ENCODE assay signal across 14 cellular contexts in genomic region chr16:30004424-30004776, GRCh38. TPM values are rescaled to one million over a fixed set of nuclear protein-coding genes. Genes with fewer than 3 reads are reported as not detected.
DNase-seq lines count a peak whose midpoint lies in the region; ATAC-seq and TF ChIP-seq lines count a peak whose summit lies in the region.
"Had no signal": no experiment of that assay in that cellular context is flagged by ENCODE, and none has a peak within 500 bp of the region (broad histone marks: within the 10 kb centered on the region; RNA-seq: fewer than 3 reads in every experiment).

No MANE protein-coding gene starts in this region.

- intact Hi-C loops in mucosa of descending colon (cut with DNase I, micrococcal nuclease): no loop called here

- H3K36me3 ChIP-seq in H7 (replicated peaks; ENCODE audit: control insufficient read depth, insufficient read depth, low read length): peaks cover 2% of the 10 kb centered on the region
- H3K36me3 ChIP-seq in mucosa of descending colon (ENCODE audit: low read depth): no peaks in the 10 kb centered on the region

- H3K4me3 ChIP-seq in H7 (ENCODE audit: insufficient read depth, low read depth, low read length): no peak overlapping the region
- H3K4me3 ChIP-seq in mucosa of descending colon: no peak overlapping the region
- H3K4me3 ChIP-seq: lung had no signal

- no peak for TF ChIP-seq CTCF in mucosa of descending colon (IDR thresholded peaks at IDR 0.05)

- peak; percentile 42 to 76 for DNase-seq in SHP77 (lab: John Stamatoyannopoulos, UW)
- no peak for DNase-seq in SHP77 treated with DMSO at 0.1 percent for 48 hours (lab: John Stamatoyannopoulos, UW)
- peak; percentile 71 for DNase-seq in H7
- peak; percentile 98 for DNase-seq in NCI-H510A treated with DMSO at 0.1 percent for 48 hours (lab: John Stamatoyannopoulos, UW)
- DNase-seq in mucosa of descending colon: no peak
- DNase-seq in stimulated activated CD4-positive, alpha-beta T cell treated with anti-CD3 and anti-CD28 coated beads, Interleukin-12 subunit alpha, Interleukin-12 subunit beta, amount 100 ng/mL, for 4 hours: no peak
- DNase-seq: activated CD8-positive, alpha-beta T cell treated with anti-CD3 and anti-CD28 coated beads for 36 hours; cerebellar nuclear complex; NCI-H146; SW 1271 had no signal

- no peaks in the 10 kb centered on the region for H3K9me3 ChIP-seq in mucosa of descending colon

- H3K27me3 ChIP-seq in H7 (ENCODE audit: control insufficient read depth, insufficient read depth, low read length): peaks cover 2% of the 10 kb centered on the region

- no peaks in the 10 kb centered on the region for H3K4me1 ChIP-seq in mucosa of descending colon (ENCODE audit: low read depth)

- ATAC-seq in mucosa of descending colon (peak; percentile 21), esophagus mucosa (no peak), HG03175 (IDR thresholded peaks at IDR 0.05; ENCODE audit: unreplicated experiment) (no peak)
- ATAC-seq: activated CD8-positive, alpha-beta T cell treated with anti-CD3 and anti-CD28 coated beads for 36 hours had no signal

RNA-seq across cellular contexts. Expression of gene DOC2A, which starts 6.4 kb away (rescaled TPM):
- 4.1 and 5.3 TPM in 2 replicates for total RNA-seq in H7 (2014; rRNA removed; shearing (Covaris generic))
- total RNA-seq in mucosa of descending colon (10 to 100 TPM in 1 of 3 donors, 1 to 10 TPM in 2; 5.2 to 16.8 (median 7.5) TPM), esophagus mucosa (0.20 TPM)

RNA-seq across cellular contexts. Expression of gene INO80E, which starts 8.4 kb away (rescaled TPM):
- total RNA-seq in H7 (2014; rRNA removed; shearing (Covaris generic)): 58.7 and 91.9 TPM in 2 replicates
- total RNA-seq in mucosa of descending colon (10 to 100 TPM; 71.2 to 79.5 (median 78.4) TPM), esophagus mucosa (37.0 TPM)

RNA-seq across cellular contexts. Expression of gene HIRIP3, which starts 9.0 kb away (rescaled TPM):
- 19.0 and 20.5 TPM in 2 replicates for total RNA-seq in H7 (2014; rRNA removed; shearing (Covaris generic))
- 10 to 100 TPM; 11.3 to 21.3 (median 11.9) TPM for total RNA-seq in mucosa of descending colon
- 7.1 TPM for total RNA-seq in esophagus mucosa

RNA-seq across cellular contexts. Expression of gene C16orf92, which starts 18.6 kb away (rescaled TPM):
- total RNA-seq in H7 (2014; rRNA removed; shearing (Covaris generic)): not detected in 2 replicates
- total RNA-seq in mucosa of descending colon: not detected
- not detected for total RNA-seq in esophagus mucosa
- total RNA-seq: activated CD8-positive, alpha-beta T cell treated with anti-CD3 and anti-CD28 coated beads for 36 hours; fibroblast of villous mesenchyme; lung had no signal

RNA-seq across cellular contexts. Expression of gene TLCD3B, which starts 26.7 kb away (rescaled TPM):
- total RNA-seq in H7 (2014; rRNA removed; shearing (Covaris generic)): 3.0 and 5.5 TPM in 2 replicates
- total RNA-seq in mucosa of descending colon (under 1 TPM in 2 of 3 donors, not detected in 1; 0.38 to 0.46 TPM), esophagus mucosa (0.20 TPM)
- total RNA-seq: fibroblast of villous mesenchyme had no signal

Comparison
In these comparisons a context has a peak if more than half of its experiments do, and no peak if none do; other contexts are left out.
1. DNase-seq: peak in SHP77 (2 of 2), H7 (single experiment) and NCI-H510A treated with DMSO at 0.1 percent for 48 hours (single experiment); none in SHP77 treated with DMSO at 0.1 percent for 48 hours (single experiment), mucosa of descending colon (0 of 3) and stimulated activated CD4-positive, alpha-beta T cell treated with anti-CD3 and anti-CD28 coated beads, Interleukin-12 subunit alpha, Interleukin-12 subunit beta, amount 100 ng/mL, for 4 hours (single experiment).